ENCODE assay signal across 3 cellular contexts in genomic region chr2:222778400-222778799, GRCh38.
TF ChIP-seq lines count a peak whose summit lies in the region.

No MANE protein-coding gene starts in this region.

TF ChIP-seq in HepG2, 621 proteins besides CTCF, POLR2A, EP300 and RAD21:
- TF ChIP-seq, protein P1, sequence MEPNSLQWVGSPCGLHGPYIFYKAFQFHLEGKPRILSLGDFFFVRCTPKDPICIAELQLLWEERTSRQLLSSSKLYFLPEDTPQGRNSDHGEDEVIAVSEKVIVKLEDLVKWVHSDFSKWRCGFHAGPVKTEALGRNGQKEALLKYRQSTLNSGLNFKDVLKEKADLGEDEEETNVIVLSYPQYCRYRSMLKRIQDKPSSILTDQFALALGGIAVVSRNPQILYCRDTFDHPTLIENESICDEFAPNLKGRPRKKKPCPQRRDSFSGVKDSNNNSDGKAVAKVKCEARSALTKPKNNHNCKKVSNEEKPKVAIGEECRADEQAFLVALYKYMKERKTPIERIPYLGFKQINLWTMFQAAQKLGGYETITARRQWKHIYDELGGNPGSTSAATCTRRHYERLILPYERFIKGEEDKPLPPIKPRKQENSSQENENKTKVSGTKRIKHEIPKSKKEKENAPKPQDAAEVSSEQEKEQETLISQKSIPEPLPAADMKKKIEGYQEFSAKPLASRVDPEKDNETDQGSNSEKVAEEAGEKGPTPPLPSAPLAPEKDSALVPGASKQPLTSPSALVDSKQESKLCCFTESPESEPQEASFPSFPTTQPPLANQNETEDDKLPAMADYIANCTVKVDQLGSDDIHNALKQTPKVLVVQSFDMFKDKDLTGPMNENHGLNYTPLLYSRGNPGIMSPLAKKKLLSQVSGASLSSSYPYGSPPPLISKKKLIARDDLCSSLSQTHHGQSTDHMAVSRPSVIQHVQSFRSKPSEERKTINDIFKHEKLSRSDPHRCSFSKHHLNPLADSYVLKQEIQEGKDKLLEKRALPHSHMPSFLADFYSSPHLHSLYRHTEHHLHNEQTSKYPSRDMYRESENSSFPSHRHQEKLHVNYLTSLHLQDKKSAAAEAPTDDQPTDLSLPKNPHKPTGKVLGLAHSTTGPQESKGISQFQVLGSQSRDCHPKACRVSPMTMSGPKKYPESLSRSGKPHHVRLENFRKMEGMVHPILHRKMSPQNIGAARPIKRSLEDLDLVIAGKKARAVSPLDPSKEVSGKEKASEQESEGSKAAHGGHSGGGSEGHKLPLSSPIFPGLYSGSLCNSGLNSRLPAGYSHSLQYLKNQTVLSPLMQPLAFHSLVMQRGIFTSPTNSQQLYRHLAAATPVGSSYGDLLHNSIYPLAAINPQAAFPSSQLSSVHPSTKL (CRISPR knock-in tag; IDR thresholded peaks at IDR 0.05), result no peak
- TF ChIP-seq MAFF (IDR thresholded peaks at IDR 0.05; ENCODE audit: low read depth, low read length), result peak; percentile 83
- TF ChIP-seq MAFK (conservative IDR thresholded peaks at IDR 0.05 in 1 of 2, IDR thresholded peaks at IDR 0.05 in 1 of 2; ENCODE audit: low read length in 2 of 2), result peak; percentile 78 to 90
TF ChIP-seq in HepG2: peak in this region for 2.

TF ChIP-seq in K562, 482 proteins besides CTCF, POLR2A, EP300 and RAD21:
- TF ChIP-seq C11orf30 (IDR thresholded peaks at IDR 0.05; ENCODE audit: low read depth), result peak; percentile 15; the same call in 1 of the 2 replicates
- peak; percentile 59 for TF ChIP-seq ZNF316 (IDR thresholded peaks at IDR 0.05)
- TF ChIP-seq ZNF778 (CRISPR knock-in tag; IDR thresholded peaks at IDR 0.05), result no peak

TF ChIP-seq in neural cell, 6 proteins besides CTCF, POLR2A, EP300 and RAD21:
- TF ChIP-seq, protein P2, sequence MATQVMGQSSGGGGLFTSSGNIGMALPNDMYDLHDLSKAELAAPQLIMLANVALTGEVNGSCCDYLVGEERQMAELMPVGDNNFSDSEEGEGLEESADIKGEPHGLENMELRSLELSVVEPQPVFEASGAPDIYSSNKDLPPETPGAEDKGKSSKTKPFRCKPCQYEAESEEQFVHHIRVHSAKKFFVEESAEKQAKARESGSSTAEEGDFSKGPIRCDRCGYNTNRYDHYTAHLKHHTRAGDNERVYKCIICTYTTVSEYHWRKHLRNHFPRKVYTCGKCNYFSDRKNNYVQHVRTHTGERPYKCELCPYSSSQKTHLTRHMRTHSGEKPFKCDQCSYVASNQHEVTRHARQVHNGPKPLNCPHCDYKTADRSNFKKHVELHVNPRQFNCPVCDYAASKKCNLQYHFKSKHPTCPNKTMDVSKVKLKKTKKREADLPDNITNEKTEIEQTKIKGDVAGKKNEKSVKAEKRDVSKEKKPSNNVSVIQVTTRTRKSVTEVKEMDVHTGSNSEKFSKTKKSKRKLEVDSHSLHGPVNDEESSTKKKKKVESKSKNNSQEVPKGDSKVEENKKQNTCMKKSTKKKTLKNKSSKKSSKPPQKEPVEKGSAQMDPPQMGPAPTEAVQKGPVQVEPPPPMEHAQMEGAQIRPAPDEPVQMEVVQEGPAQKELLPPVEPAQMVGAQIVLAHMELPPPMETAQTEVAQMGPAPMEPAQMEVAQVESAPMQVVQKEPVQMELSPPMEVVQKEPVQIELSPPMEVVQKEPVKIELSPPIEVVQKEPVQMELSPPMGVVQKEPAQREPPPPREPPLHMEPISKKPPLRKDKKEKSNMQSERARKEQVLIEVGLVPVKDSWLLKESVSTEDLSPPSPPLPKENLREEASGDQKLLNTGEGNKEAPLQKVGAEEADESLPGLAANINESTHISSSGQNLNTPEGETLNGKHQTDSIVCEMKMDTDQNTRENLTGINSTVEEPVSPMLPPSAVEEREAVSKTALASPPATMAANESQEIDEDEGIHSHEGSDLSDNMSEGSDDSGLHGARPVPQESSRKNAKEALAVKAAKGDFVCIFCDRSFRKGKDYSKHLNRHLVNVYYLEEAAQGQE (IDR thresholded peaks at IDR 0.05; ENCODE audit: borderline replicate concordance), result no peak
- TF ChIP-seq MXI1 (conservative IDR thresholded peaks at IDR 0.05; ENCODE audit: poor library complexity, severe bottlenecking) (no peak), SMC3 (conservative IDR thresholded peaks at IDR 0.05; ENCODE audit: poor library complexity) (no peak), POLR2AphosphoS5 (IDR thresholded peaks at IDR 0.05) (no peak), EZH2 (IDR thresholded peaks at IDR 0.05; ENCODE audit: borderline replicate concordance, insufficient read depth, low read length, poor library complexity, severe bottlenecking) (no peak), TAF1 (IDR thresholded peaks at IDR 0.05; ENCODE audit: low read depth) (no peak)
